ENCODE assay signal across 8 cellular contexts in genomic region chr17:20040216-20040615, GRCh38.
"Had no signal": no experiment of that assay in that cellular context is flagged by ENCODE, and none has a peak within 500 bp of the region (broad histone marks: within the 10 kb centered on the region; RNA-seq: fewer than 3 reads in every experiment).

No MANE protein-coding gene starts in this region.

- H2AFZ ChIP-seq: GM23338 had no signal

- DNase-seq: H7, HFFc6, KG1 had no signal

- H3K4me3 ChIP-seq: GM23338, HAP-1 had no signal

- FAIRE-seq: H1, HTR-8/SVneo had no signal

- H3K9me3 ChIP-seq: HAP-1 had no signal

- H3K4me2 ChIP-seq: GM23338 had no signal

- H3K4me1 ChIP-seq: HAP-1 had no signal

- H3K36me3 ChIP-seq: HAP-1 had no signal

- ATAC-seq: GM23338, HCT116 had no signal
